Comparison of ENCODE assay signal across 1 cellular context in genomic region chr7:1172666-1173523, GRCh38.
TF ChIP-seq lines count a peak whose summit lies in the region.

No MANE protein-coding gene starts in this region.

TF ChIP-seq in IMR-90, 13 proteins besides CTCF, POLR2A, EP300 and RAD21:
- TF ChIP-seq CHD1 (IDR thresholded peaks at IDR 0.05; ENCODE audit: low read depth, low read length) = no peak
- TF ChIP-seq SMC3 (IDR thresholded peaks at IDR 0.05; ENCODE audit: low read depth, low read length) = no peak
